In the genomic region with DNA sequence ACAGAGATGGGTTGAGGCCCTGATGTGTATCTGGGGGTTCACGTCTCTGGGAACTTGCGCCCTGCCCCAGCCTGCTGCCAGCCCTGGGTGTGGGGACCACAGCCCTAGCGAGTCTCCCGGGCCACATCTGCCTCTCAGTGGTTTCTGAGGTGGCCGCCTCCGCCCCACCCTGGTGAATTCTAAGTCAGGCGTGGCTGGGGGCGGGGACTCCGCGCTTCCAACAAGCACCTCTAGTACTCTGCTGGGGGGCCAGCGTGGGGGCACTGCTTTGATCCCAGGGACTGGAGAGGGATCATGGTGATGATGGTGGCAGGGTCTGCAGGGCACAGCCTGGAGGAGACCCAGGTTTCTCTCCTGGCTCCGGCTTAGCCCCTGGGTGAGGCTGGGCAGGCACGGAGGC, we compare ENCODE assay signal across 10 cellular contexts. TPM values are rescaled to one million over a fixed set of nuclear protein-coding genes. Genes with fewer than 3 reads are reported as not detected.
DNase-seq lines count a peak whose midpoint lies in the region; ATAC-seq, FAIRE-seq and TF ChIP-seq lines count a peak whose summit lies in the region.
"Had no signal": no experiment of that assay in that cellular context is flagged by ENCODE, and none has a peak within 500 bp of the region (broad histone marks: within the 10 kb centered on the region; RNA-seq: fewer than 3 reads in every experiment).

No MANE protein-coding gene starts in this region.

- no peak overlapping the region for H3K27ac ChIP-seq in OCI-LY7 (ENCODE audit: low read depth, low read length, poor library complexity, severe bottlenecking)
- no peak overlapping the region for H3K27ac ChIP-seq in effector memory CD4-positive, alpha-beta T cell (ENCODE audit: insufficient read depth, low read length, poor library complexity, severe bottlenecking)
- H3K27ac ChIP-seq: HL-60 had no signal

- no peaks in the 10 kb centered on the region for H3K9me3 ChIP-seq in OCI-LY7 (ENCODE audit: low read length)
- H3K9me3 ChIP-seq in effector memory CD4-positive, alpha-beta T cell (ENCODE audit: control insufficient read depth, low read length) = no peaks in the 10 kb centered on the region

- H3K79me2 ChIP-seq in OCI-LY7 (ENCODE audit: insufficient read depth, low read depth, low read length) = no peaks in the 10 kb centered on the region

- no peak for ATAC-seq in HG02981 (IDR thresholded peaks at IDR 0.05; ENCODE audit: unreplicated experiment)
- no peak for ATAC-seq in HG03097 (IDR thresholded peaks at IDR 0.05; ENCODE audit: low FRiP score, unreplicated experiment)

- H3K36me3 ChIP-seq in OCI-LY7 (ENCODE audit: insufficient read depth, low read length) = no peaks in the 10 kb centered on the region
- no peaks in the 10 kb centered on the region for H3K36me3 ChIP-seq in effector memory CD4-positive, alpha-beta T cell (ENCODE audit: control insufficient read depth, insufficient read depth, low read length)

- H3K9me2 ChIP-seq in OCI-LY7 (ENCODE audit: insufficient read depth, low read length) = no peaks in the 10 kb centered on the region

- H4K20me1 ChIP-seq in OCI-LY7 (ENCODE audit: insufficient read depth, low read length) = no peaks in the 10 kb centered on the region

- TF ChIP-seq CTCF in OCI-LY7 (conservative IDR thresholded peaks at IDR 0.05; ENCODE audit: low read length) = no peak

- no peak for TF ChIP-seq POLR2A in GM12891 (IDR thresholded peaks at IDR 0.05; ENCODE audit: low read depth, low read length)

- peaks cover 16% of the 10 kb centered on the region for H3K27me3 ChIP-seq in effector memory CD4-positive, alpha-beta T cell (replicated peaks; ENCODE audit: control insufficient read depth, insufficient read depth, low read length, poor library complexity, severe bottlenecking)
- H3K27me3 ChIP-seq: dorsolateral prefrontal cortex had no signal

- CTCF ChIA-PET in OCI-LY7 (lab: Charles Lee; ENCODE audit: unreplicated experiment) = no interaction called here

- peak; percentile 75 for FAIRE-seq in GM12891 (lab: Jason Lieb, UNC)

- BruUV-seq in OCI-LY7 (replicated peaks; lab: Mats Ljungman, UMichigan) = no TSS peak

- DNase-seq in GM12891 (ENCODE audit: insufficient read length, low spot score) = peak; percentile 76
- peak; percentile 21 for DNase-seq in OCI-LY7 (ENCODE audit: low spot score)
- DNase-seq in effector memory CD4-positive, alpha-beta T cell = peak in 2 of 3 donors; percentile 35 to 37
- peak in 3 of 4 experiments; percentile 17 to 37 (median 21) for DNase-seq in stimulated activated CD4-positive, alpha-beta T cell treated with anti-CD3 and anti-CD28 coated beads, Interleukin-1b, Interleukin-23, amount 100 ng/mL, for 24 hours (ENCODE audit: low read depth in 4 of 4, low spot score in 1 of 4)
- DNase-seq in posterior vena cava (ENCODE audit: low spot score) = no peak
- DNase-seq in NCI-H1694 treated with DMSO at 0.1 percent for 48 hours (lab: John Stamatoyannopoulos, UW) = no peak

- H2AFZ ChIP-seq in OCI-LY7 (ENCODE audit: low read length) = no peak overlapping the region

- no peak overlapping the region for H3K4me2 ChIP-seq in OCI-LY7 (ENCODE audit: low read length)

- H3K4me3 ChIP-seq in OCI-LY7 (ENCODE audit: low read depth, low read length, poor library complexity, severe bottlenecking) = no peak overlapping the region
- H3K4me3 ChIP-seq in effector memory CD4-positive, alpha-beta T cell (ENCODE audit: insufficient read depth, low read depth, low read length, poor library complexity, severe bottlenecking) = no peak overlapping the region
- H3K4me3 ChIP-seq: dorsolateral prefrontal cortex had no signal

- intact Hi-C loops in OCI-LY7 (cut with micrococcal nuclease; ENCODE audit: unreplicated experiment) (no loop called here), posterior vena cava (cut with DNase I) (no loop called here)

- POLR2A ChIA-PET in OCI-LY7 (lab: Charles Lee) = no interaction called here

- H3K4me1 ChIP-seq in OCI-LY7 (ENCODE audit: insufficient read depth, low read length, poor library complexity, severe bottlenecking) = peaks cover 13% of the 10 kb centered on the region
- H3K4me1 ChIP-seq in effector memory CD4-positive, alpha-beta T cell (ENCODE audit: control insufficient read depth, insufficient read depth, low read length, poor library complexity, severe bottlenecking) = peaks cover 25% of the 10 kb centered on the region

TF ChIP-seq in GM12891, 5 proteins besides CTCF, POLR2A, EP300 and RAD21:
- no peak for TF ChIP-seq SPI1 (IDR thresholded peaks at IDR 0.05; ENCODE audit: low read depth, low read length)
- no peak for TF ChIP-seq POLR2AphosphoS5 (IDR thresholded peaks at IDR 0.05; ENCODE audit: low read depth, low read length)
- no peak for TF ChIP-seq PAX5 (IDR thresholded peaks at IDR 0.05; ENCODE audit: insufficient read depth, low read length, severe bottlenecking)

RNA-seq across cellular contexts. Expression of a gene that starts 3.6 kb away (rescaled TPM):
- 0.31 TPM for polyA plus RNA-seq in GM12891 (2012; ENCODE audit: low read depth, missing spikeins)
- not detected in 2 replicates for total RNA-seq in OCI-LY7 (2014; rRNA removed; shearing (Covaris generic))
- 0.08 TPM in 1 of 2 replicates, not detected in the other for total RNA-seq in OCI-LY7 (2022)
- total RNA-seq in posterior vena cava = 10 to 100 TPM; 35.6 to 49.0 TPM

RNA-seq across cellular contexts. Expression of a gene that starts 31.7 kb away (rescaled TPM):
- polyA plus RNA-seq in GM12891 (2012; ENCODE audit: low read depth, missing spikeins) = 42.2 TPM
- total RNA-seq in OCI-LY7 (2014; rRNA removed; shearing (Covaris generic)) = 80.6 and 92.1 TPM in 2 replicates
- 77.4 and 82.4 TPM in 2 replicates for total RNA-seq in OCI-LY7 (2022)
- total RNA-seq in posterior vena cava = 10 to 100 TPM; 25.3 to 28.8 TPM

RNA-seq across cellular contexts. Expression of a gene that starts 46.6 kb away (rescaled TPM):
- polyA plus RNA-seq in GM12891 (2012; ENCODE audit: low read depth, missing spikeins) = 5.7 TPM
- 30.8 and 41.2 TPM in 2 replicates for total RNA-seq in OCI-LY7 (2014; rRNA removed; shearing (Covaris generic))
- total RNA-seq in OCI-LY7 (2022) = 41.9 and 43.2 TPM in 2 replicates
- total RNA-seq in posterior vena cava = 1 to 10 TPM; 4.0 to 5.4 TPM

RNA-seq across cellular contexts. Expression of a gene that starts 52.2 kb away (rescaled TPM):
- polyA plus RNA-seq in GM12891 (2012; ENCODE audit: low read depth, missing spikeins) = 0.15 TPM
- total RNA-seq in OCI-LY7 (2014; rRNA removed; shearing (Covaris generic)) = not detected in 2 replicates
- total RNA-seq in OCI-LY7 (2022) = not detected in 2 replicates
- total RNA-seq in posterior vena cava = 10 to 100 TPM; 67.1 to 89.3 TPM

Comparison
In these comparisons a context has a peak if more than half of its experiments do, and no peak if none do; other contexts are left out.
1. DNase-seq: peak in GM12891 (single experiment), OCI-LY7 (single experiment), effector memory CD4-positive, alpha-beta T cell (2 of 3) and stimulated activated CD4-positive, alpha-beta T cell treated with anti-CD3 and anti-CD28 coated beads, Interleukin-1b, Interleukin-23, amount 100 ng/mL, for 24 hours (3 of 4); none in posterior vena cava (single experiment) and NCI-H1694 treated with DMSO at 0.1 percent for 48 hours (single experiment).
2. RNA of a gene that starts 3.6 kb away (total RNA-seq): 35.6 to 49.0 TPM in posterior vena cava; 0.08 TPM in OCI-LY7; every median in the first group is over 10 times any median in the second.
3. RNA of a gene that starts 46.6 kb away (total RNA-seq): 30.8 to 43.2 TPM in OCI-LY7; 4.0 to 5.4 TPM in posterior vena cava; every median in the first group is over 4 times any median in the second.